Comparison of ENCODE assay signal across 1 cellular context in the genomic region with DNA sequence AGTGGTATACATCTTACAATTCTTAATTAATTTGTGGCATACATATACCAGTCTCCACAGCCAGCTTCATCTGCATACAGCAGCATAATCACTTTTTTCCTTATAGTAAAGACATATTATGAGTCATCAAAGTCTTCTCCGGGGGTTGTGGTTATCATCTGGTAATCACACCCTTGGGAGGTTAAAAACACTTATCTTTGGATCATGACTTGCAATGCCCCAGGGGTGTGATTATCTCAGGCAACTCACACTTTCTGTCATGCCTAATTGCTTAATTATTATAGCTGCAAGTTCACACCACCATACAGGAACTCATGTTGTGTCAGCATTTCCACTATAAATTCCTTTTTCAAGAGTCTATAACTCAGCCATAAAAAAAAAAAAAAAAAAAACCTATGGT.
TF ChIP-seq lines count a peak whose summit lies in the region.

No MANE protein-coding gene starts in this region.

TF ChIP-seq in K562, 482 proteins besides CTCF, POLR2A, EP300 and RAD21 (continues in another document):
- TF ChIP-seq, protein P1, sequence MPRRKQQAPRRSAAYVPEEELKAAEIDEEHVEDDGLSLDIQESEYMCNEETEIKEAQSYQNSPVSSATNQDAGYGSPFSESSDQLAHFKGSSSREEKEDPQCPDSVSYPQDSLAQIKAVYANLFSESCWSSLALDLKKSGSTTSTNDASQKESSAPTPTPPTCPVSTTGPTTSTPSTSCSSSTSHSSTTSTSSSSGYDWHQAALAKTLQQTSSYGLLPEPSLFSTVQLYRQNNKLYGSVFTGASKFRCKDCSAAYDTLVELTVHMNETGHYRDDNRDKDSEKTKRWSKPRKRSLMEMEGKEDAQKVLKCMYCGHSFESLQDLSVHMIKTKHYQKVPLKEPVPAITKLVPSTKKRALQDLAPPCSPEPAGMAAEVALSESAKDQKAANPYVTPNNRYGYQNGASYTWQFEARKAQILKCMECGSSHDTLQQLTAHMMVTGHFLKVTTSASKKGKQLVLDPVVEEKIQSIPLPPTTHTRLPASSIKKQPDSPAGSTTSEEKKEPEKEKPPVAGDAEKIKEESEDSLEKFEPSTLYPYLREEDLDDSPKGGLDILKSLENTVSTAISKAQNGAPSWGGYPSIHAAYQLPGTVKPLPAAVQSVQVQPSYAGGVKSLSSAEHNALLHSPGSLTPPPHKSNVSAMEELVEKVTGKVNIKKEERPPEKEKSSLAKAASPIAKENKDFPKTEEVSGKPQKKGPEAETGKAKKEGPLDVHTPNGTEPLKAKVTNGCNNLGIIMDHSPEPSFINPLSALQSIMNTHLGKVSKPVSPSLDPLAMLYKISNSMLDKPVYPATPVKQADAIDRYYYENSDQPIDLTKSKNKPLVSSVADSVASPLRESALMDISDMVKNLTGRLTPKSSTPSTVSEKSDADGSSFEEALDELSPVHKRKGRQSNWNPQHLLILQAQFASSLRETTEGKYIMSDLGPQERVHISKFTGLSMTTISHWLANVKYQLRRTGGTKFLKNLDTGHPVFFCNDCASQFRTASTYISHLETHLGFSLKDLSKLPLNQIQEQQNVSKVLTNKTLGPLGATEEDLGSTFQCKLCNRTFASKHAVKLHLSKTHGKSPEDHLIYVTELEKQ (CRISPR knock-in tag; IDR thresholded peaks at IDR 0.05), result no peak
- no peak for TF ChIP-seq CBX5 (IDR thresholded peaks at IDR 0.05; ENCODE audit: borderline replicate concordance, low read depth)
- TF ChIP-seq, protein P2, sequence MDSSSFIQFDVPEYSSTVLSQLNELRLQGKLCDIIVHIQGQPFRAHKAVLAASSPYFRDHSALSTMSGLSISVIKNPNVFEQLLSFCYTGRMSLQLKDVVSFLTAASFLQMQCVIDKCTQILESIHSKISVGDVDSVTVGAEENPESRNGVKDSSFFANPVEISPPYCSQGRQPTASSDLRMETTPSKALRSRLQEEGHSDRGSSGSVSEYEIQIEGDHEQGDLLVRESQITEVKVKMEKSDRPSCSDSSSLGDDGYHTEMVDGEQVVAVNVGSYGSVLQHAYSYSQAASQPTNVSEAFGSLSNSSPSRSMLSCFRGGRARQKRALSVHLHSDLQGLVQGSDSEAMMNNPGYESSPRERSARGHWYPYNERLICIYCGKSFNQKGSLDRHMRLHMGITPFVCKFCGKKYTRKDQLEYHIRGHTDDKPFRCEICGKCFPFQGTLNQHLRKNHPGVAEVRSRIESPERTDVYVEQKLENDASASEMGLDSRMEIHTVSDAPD (CRISPR knock-in tag; IDR thresholded peaks at IDR 0.05), result no peak
- no peak for TF ChIP-seq ZNF212 (CRISPR knock-in tag; IDR thresholded peaks at IDR 0.05)
- peak; percentile 44 for TF ChIP-seq FOS (IDR thresholded peaks at IDR 0.05; ENCODE audit: extremely low read depth, insufficient read length)
- TF ChIP-seq HOXB6 (CRISPR knock-in tag; IDR thresholded peaks at IDR 0.05; ENCODE audit: borderline replicate concordance), result no peak
- TF ChIP-seq, protein P3, sequence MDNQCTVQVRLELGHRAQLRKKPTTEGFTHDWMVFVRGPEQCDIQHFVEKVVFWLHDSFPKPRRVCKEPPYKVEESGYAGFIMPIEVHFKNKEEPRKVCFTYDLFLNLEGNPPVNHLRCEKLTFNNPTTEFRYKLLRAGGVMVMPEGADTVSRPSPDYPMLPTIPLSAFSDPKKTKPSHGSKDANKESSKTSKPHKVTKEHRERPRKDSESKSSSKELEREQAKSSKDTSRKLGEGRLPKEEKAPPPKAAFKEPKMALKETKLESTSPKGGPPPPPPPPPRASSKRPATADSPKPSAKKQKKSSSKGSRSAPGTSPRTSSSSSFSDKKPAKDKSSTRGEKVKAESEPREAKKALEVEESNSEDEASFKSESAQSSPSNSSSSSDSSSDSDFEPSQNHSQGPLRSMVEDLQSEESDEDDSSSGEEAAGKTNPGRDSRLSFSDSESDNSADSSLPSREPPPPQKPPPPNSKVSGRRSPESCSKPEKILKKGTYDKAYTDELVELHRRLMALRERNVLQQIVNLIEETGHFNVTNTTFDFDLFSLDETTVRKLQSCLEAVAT (IDR thresholded peaks at IDR 0.05), result no peak
- TF ChIP-seq ZNF785 (CRISPR knock-in tag; IDR thresholded peaks at IDR 0.05), result no peak
- TF ChIP-seq JUND (IDR thresholded peaks at IDR 0.05; ENCODE audit: borderline replicate concordance, low read depth, low read length), result peak; percentile 92
- peak; percentile 87 for TF ChIP-seq JUND (tag; IDR thresholded peaks at IDR 0.05; ENCODE audit: borderline replicate concordance, low read depth, low read length)
- TF ChIP-seq ZNF224 (CRISPR knock-in tag; IDR thresholded peaks at IDR 0.05), result no peak
- TF ChIP-seq, protein P4, sequence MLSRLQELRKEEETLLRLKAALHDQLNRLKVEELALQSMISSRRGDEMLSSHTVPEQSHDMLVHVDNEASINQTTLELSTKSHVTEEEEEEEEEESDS (CRISPR knock-in tag; IDR thresholded peaks at IDR 0.05), result no peak
- TF ChIP-seq GABPA (tag; conservative IDR thresholded peaks at IDR 0.05; ENCODE audit: low read depth), result no peak
- TF ChIP-seq, protein P5, sequence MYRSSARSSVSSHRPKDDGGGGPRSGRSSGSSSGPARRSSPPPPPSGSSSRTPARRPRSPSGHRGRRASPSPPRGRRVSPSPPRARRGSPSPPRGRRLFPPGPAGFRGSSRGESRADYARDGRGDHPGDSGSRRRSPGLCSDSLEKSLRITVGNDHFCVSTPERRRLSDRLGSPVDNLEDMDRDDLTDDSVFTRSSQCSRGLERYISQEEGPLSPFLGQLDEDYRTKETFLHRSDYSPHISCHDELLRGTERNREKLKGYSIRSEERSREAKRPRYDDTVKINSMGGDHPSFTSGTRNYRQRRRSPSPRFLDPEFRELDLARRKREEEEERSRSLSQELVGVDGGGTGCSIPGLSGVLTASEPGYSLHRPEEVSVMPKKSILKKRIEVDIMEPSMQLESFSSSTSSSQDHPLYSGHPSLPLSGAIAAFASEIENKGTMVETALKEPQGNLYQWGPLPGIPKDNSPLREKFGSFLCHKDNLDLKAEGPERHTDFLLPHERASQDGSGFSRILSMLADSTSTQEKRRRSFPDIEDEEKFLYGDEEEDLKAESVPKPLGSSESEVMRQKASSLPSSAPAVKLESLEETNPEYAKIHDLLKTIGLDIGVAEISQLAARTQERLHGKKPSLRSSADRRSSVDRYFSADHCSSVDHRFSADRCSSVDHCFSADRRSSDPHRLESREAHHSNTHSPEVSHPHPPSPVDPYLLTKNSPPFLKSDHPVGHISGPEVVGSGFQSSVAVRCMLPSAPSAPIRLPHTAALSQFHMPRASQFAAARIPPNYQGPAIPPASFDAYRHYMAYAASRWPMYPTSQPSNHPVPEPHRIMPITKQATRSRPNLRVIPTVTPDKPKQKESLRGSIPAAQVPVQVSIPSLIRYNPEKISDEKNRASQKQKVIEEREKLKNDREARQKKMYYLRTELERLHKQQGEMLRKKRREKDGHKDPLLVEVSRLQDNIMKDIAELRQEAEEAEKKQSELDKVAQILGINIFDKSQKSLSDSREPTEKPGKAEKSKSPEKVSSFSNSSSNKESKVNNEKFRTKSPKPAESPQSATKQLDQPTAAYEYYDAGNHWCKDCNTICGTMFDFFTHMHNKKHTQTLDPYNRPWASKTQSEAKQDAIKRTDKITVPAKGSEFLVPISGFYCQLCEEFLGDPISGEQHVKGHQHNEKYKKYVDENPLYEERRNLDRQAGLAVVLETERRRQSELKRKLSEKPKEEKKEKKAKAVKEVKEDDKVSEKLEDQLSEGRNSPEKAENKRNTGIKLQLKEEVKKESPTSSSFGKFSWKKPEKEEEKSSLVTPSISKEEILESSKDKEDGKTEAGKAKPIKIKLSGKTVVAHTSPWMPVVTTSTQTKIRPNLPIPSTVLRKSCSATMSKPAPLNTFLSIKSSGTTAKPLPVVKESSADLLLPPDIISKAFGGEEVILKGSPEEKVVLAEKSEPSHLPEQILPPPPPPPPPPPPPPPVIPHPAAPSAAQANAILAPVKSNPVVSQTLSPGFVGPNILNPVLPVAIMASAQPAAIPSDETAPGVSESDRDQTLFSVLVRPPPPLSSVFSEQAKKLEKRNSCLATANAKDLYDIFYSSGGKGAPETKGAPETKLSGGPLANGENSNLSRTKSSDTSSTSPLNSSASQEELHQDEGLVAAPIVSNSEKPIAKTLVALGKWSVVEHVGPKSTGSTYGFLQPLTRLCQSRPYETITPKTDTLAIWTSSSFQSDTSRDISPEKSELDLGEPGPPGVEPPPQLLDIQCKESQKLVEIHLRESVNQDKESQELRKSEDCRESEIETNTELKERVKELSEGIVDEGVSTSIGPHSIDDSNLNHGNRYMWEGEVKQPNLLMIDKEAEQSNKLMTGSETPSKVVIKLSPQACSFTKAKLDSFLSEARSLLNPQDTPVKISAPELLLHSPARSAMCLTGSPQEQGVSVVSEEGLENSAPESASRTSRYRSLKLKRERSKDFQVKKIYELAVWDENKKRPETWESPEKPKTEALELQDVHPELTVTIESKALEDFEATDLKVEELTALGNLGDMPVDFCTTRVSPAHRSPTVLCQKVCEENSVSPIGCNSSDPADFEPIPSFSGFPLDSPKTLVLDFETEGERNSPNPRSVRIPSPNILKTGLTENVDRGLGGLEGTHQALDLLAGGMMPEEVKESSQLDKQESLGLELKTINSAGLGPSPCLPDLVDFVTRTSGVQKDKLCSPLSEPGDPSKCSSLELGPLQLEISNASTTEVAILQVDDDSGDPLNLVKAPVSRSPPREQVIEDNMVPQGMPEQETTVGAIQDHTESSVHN (IDR thresholded peaks at IDR 0.05; ENCODE audit: borderline replicate concordance in 1 of 2, low read depth in 1 of 2), result peak in 1 of 2 experiments; percentile 47; a peak in 1 of 4 replicates
- TF ChIP-seq, protein P6, sequence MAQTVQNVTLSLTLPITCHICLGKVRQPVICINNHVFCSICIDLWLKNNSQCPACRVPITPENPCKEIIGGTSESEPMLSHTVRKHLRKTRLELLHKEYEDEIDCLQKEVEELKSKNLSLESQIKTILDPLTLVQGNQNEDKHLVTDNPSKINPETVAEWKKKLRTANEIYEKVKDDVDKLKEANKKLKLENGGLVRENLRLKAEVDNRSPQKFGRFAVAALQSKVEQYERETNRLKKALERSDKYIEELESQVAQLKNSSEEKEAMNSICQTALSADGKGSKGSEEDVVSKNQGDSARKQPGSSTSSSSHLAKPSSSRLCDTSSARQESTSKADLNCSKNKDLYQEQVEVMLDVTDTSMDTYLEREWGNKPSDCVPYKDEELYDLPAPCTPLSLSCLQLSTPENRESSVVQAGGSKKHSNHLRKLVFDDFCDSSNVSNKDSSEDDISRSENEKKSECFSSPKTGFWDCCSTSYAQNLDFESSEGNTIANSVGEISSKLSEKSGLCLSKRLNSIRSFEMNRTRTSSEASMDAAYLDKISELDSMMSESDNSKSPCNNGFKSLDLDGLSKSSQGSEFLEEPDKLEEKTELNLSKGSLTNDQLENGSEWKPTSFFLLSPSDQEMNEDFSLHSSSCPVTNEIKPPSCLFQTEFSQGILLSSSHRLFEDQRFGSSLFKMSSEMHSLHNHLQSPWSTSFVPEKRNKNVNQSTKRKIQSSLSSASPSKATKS (CRISPR knock-in tag; IDR thresholded peaks at IDR 0.05), result no peak
- no peak for TF ChIP-seq HNRNPK (IDR thresholded peaks at IDR 0.05; ENCODE audit: low read depth, low read length, poor library complexity, severe bottlenecking)
- TF ChIP-seq POLR3A (IDR thresholded peaks at IDR 0.05; ENCODE audit: borderline replicate concordance, extremely low read depth, insufficient read depth, insufficient read length), result no peak
- TF ChIP-seq RBFOX2 (IDR thresholded peaks at IDR 0.05; ENCODE audit: low read depth, low read length), result no peak
- TF ChIP-seq ZBTB7A (IDR thresholded peaks at IDR 0.05; ENCODE audit: borderline replicate concordance, control insufficient read depth, low read depth, low read length), result no peak
- TF ChIP-seq ZNF311 (CRISPR knock-in tag; IDR thresholded peaks at IDR 0.05), result no peak
- TF ChIP-seq ZBTB17 (CRISPR knock-in tag; IDR thresholded peaks at IDR 0.05), result no peak
- TF ChIP-seq HDAC8 (tag; IDR thresholded peaks at IDR 0.05), result no peak
- TF ChIP-seq ZNF436 (CRISPR knock-in tag; IDR thresholded peaks at IDR 0.05), result no peak
- TF ChIP-seq MYNN (IDR thresholded peaks at IDR 0.05), result no peak
- no peak for TF ChIP-seq MYNN (CRISPR knock-in tag; IDR thresholded peaks at IDR 0.05)
- TF ChIP-seq TRIM24 (IDR thresholded peaks at IDR 0.05), result peak; percentile 55 to 71; a peak in 3 of 4 replicates
- no peak for TF ChIP-seq ZNF583 (CRISPR knock-in tag; IDR thresholded peaks at IDR 0.05)
- TF ChIP-seq PTTG1 (tag; IDR thresholded peaks at IDR 0.05; ENCODE audit: low read depth), result no peak
- TF ChIP-seq MAFF (IDR thresholded peaks at IDR 0.05; ENCODE audit: low read length), result peak; percentile 59; the same call in 1 of the 2 replicates
- no peak for TF ChIP-seq HMGN3 (IDR thresholded peaks at IDR 0.05; ENCODE audit: borderline replicate concordance, extremely low read depth, insufficient read length, low read depth, low read length)
- TF ChIP-seq CREBBP (IDR thresholded peaks at IDR 0.05; ENCODE audit: low read depth, low read length), result no peak
- no peak for TF ChIP-seq MXI1 (IDR thresholded peaks at IDR 0.05; ENCODE audit: low read depth, low read length)
- TF ChIP-seq BRD9 (IDR thresholded peaks at IDR 0.05; ENCODE audit: low read depth, partially characterized antibody), result no peak
- no peak for TF ChIP-seq XRCC4 (IDR thresholded peaks at IDR 0.05; ENCODE audit: extremely low read depth, insufficient read depth, insufficient read length)
- no peak for TF ChIP-seq SIX5 (IDR thresholded peaks at IDR 0.05; ENCODE audit: borderline replicate concordance in 1 of 2, insufficient read depth in 1 of 2, low read depth in 1 of 2, low read length in 2 of 2)
- TF ChIP-seq, protein P7, sequence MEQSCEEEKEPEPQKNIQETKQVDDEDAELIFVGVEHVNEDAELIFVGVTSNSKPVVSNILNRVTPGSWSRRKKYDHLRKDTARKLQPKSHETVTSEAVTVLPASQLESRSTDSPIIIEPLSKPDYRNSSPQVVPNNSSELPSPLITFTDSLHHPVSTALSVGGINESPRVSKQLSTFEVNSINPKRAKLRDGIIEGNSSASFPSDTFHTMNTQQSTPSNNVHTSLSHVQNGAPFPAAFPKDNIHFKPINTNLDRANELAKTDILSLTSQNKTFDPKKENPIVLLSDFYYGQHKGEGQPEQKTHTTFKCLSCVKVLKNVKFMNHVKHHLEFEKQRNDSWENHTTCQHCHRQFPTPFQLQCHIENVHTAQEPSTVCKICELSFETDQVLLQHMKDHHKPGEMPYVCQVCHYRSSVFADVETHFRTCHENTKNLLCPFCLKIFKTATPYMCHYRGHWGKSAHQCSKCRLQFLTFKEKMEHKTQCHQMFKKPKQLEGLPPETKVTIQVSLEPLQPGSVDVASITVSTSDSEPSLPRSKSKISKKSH (CRISPR knock-in tag; IDR thresholded peaks at IDR 0.05), result no peak
- TF ChIP-seq ETV5 (CRISPR knock-in tag; IDR thresholded peaks at IDR 0.05; ENCODE audit: low read depth), result no peak
- no peak for TF ChIP-seq ZFPM2 (CRISPR knock-in tag; IDR thresholded peaks at IDR 0.05)
- peak; percentile 52; the same call in 1 of the 2 replicates for TF ChIP-seq MBD2 (IDR thresholded peaks at IDR 0.05; ENCODE audit: borderline replicate concordance, low read depth)
- TF ChIP-seq, protein P8, sequence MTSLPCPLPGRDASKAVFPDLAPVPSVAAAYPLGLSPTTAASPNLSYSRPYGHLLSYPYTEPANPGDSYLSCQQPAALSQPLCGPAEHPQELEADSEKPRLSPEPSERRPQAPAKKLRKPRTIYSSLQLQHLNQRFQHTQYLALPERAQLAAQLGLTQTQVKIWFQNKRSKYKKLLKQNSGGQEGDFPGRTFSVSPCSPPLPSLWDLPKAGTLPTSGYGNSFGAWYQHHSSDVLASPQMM (CRISPR knock-in tag; IDR thresholded peaks at IDR 0.05), result no peak
- TF ChIP-seq MECOM (CRISPR knock-in tag; IDR thresholded peaks at IDR 0.05), result no peak
- no peak for TF ChIP-seq ZSCAN32 (CRISPR knock-in tag; IDR thresholded peaks at IDR 0.05)
- no peak for TF ChIP-seq BRD4 (IDR thresholded peaks at IDR 0.05)
- TF ChIP-seq NRF1 (conservative IDR thresholded peaks at IDR 0.05 in 1 of 2, IDR thresholded peaks at IDR 0.05 in 1 of 2), result no peak
- no peak for TF ChIP-seq HNRNPH1 (optimal IDR thresholded peaks at IDR 0.05; ENCODE audit: low read depth, low read length)
